ENCODE assay signal across 20 cellular contexts in genomic region chr5:52743012-52743411, GRCh38. TPM values are rescaled to one million over a fixed set of nuclear protein-coding genes. Genes with fewer than 3 reads are reported as not detected.
A peak's percentile ranks its signal among the peaks of the same experiment; 100 is the strongest.
DNase-seq lines count a peak whose midpoint lies in the region; ATAC-seq and TF ChIP-seq lines count a peak whose summit lies in the region.
"Had no signal": no experiment of that assay in that cellular context is flagged by ENCODE, and none has a peak within 500 bp of the region (broad histone marks: within the 10 kb centered on the region; RNA-seq: fewer than 3 reads in every experiment).

No MANE protein-coding gene starts in this region.

- no peaks in the 10 kb centered on the region for H3K27me3 Mint-ChIP-seq in CD4-positive, alpha-beta memory T cell
- no peaks in the 10 kb centered on the region for H3K27me3 Mint-ChIP-seq in activated naive CD8-positive, alpha-beta T cell treated with anti-CD3 and anti-CD28 coated beads for 36 hours

- peak in 1 of 5 donors; percentile 30 for DNase-seq in CD4-positive, alpha-beta memory T cell
- DNase-seq in ELR (ENCODE audit: low read depth) (peak; percentile 58), mucosa of descending colon (no peak), NOMO-1 treated with DMSO at 0.1 percent for 48 hours (lab: John Stamatoyannopoulos, UW; ENCODE audit: unreplicated experiment) (no peak), GM13977 (ENCODE audit: low spot score) (no peak), thyroid gland (no peak)
- DNase-seq in activated naive CD8-positive, alpha-beta T cell treated with anti-CD3 and anti-CD28 coated beads for 36 hours, result no peak
- DNase-seq: activated CD4-positive, alpha-beta T cell treated with anti-CD3 and anti-CD28 coated beads for 1 hour; C1 segment of cervical spinal cord; colonic mucosa; esophagus squamous epithelium; left cardiac atrium; natural killer cell; NCI-H2029; NCI-H69; retina; stimulated activated CD4-positive, alpha-beta T cell treated with anti-CD3 and anti-CD28 coated beads, Interleukin-2, amount 100 ng/mL, for 48 hours had no signal

- peak overlapping the region in 7 of 8 donors; percentile 12 to 75 (median 45) for H3K4me3 Mint-ChIP-seq in CD4-positive, alpha-beta memory T cell
- H3K4me3 Mint-ChIP-seq in activated naive CD8-positive, alpha-beta T cell treated with anti-CD3 and anti-CD28 coated beads for 36 hours, result peak overlapping the region; percentile 27
- H3K4me3 Mint-ChIP-seq: natural killer cell had no signal

- H3K4me1 ChIP-seq in CD4-positive, alpha-beta memory T cell (ENCODE audit: insufficient read depth, low read length), result peaks cover 54% of the 10 kb centered on the region
- no peaks in the 10 kb centered on the region for H3K4me1 ChIP-seq in mucosa of descending colon (ENCODE audit: low read depth)
- H3K4me1 ChIP-seq in thyroid gland, result peaks cover 0 to 3% of the 10 kb centered on the region in 2 donors
- H3K4me1 ChIP-seq: colonic mucosa had no signal

- in situ Hi-C loops in GM13977 (cut with MboI; ENCODE audit: low pct_unique_long_range_greater_than_20kb, low sequenced_read_pairs, unreplicated experiment), result no loop called here

- 65 to 70% methylated on average over 2 of the region's 2 CpGs for WGBS in thyroid gland, 2 donors

- H3K36me3 ChIP-seq in CD4-positive, alpha-beta memory T cell (ENCODE audit: insufficient read depth, low read length), result no peaks in the 10 kb centered on the region
- H3K36me3 ChIP-seq in mucosa of descending colon (ENCODE audit: low read depth), result no peaks in the 10 kb centered on the region
- no peaks in the 10 kb centered on the region for H3K36me3 ChIP-seq in thyroid gland
- H3K36me3 ChIP-seq: colonic mucosa, esophagus squamous epithelium had no signal

- H3K27ac ChIP-seq in CD4-positive, alpha-beta memory T cell (ENCODE audit: low read depth, low read length), result no peak overlapping the region
- H3K27ac ChIP-seq in thyroid gland, result no peak overlapping the region
- H3K27ac ChIP-seq: colonic mucosa, hepatocyte had no signal

- H3K27ac Mint-ChIP-seq in CD4-positive, alpha-beta memory T cell, result peak overlapping the region; percentile 45 to 97 (median 90)
- H3K27ac Mint-ChIP-seq in activated naive CD8-positive, alpha-beta T cell treated with anti-CD3 and anti-CD28 coated beads for 36 hours, result peak overlapping the region; percentile 61

- peaks cover 0 to 3% of the 10 kb centered on the region in 2 donors for H3K36me3 Mint-ChIP-seq in CD4-positive, alpha-beta memory T cell
- H3K36me3 Mint-ChIP-seq in activated naive CD8-positive, alpha-beta T cell treated with anti-CD3 and anti-CD28 coated beads for 36 hours, result peaks cover 5% of the 10 kb centered on the region
- H3K36me3 Mint-ChIP-seq: natural killer cell had no signal

- H3K4me1 Mint-ChIP-seq in CD4-positive, alpha-beta memory T cell, result peaks cover 46 to 70% (median 50%) of the 10 kb centered on the region in 4 donors
- H3K4me1 Mint-ChIP-seq in activated naive CD8-positive, alpha-beta T cell treated with anti-CD3 and anti-CD28 coated beads for 36 hours, result peaks cover 59% of the 10 kb centered on the region

- intact Hi-C loops in CD4-positive, alpha-beta memory T cell (cut with micrococcal nuclease), result loop anchor here (2.0 to 5.0 kb wide), 2 partner anchors 44 to 50 kb away; partner anchors contain the start of genes ITGA1 and PELO
- intact Hi-C loops in mucosa of descending colon (cut with DNase I, micrococcal nuclease) (no loop called here), thyroid gland (cut with DNase I) (no loop called here)

- no peak for TF ChIP-seq CTCF in mucosa of descending colon (IDR thresholded peaks at IDR 0.05)
- TF ChIP-seq CTCF in GM13977 (IDR thresholded peaks at IDR 0.05; ENCODE audit: extremely low read depth, insufficient read depth, missing control alignments), result no peak
- TF ChIP-seq CTCF in thyroid gland (IDR thresholded peaks at IDR 0.05), result no peak

- no peaks in the 10 kb centered on the region for H3K9me3 Mint-ChIP-seq in CD4-positive, alpha-beta memory T cell
- peaks cover 6% of the 10 kb centered on the region for H3K9me3 Mint-ChIP-seq in activated naive CD8-positive, alpha-beta T cell treated with anti-CD3 and anti-CD28 coated beads for 36 hours
- H3K9me3 Mint-ChIP-seq: natural killer cell had no signal

- no peak overlapping the region for H3K4me3 ChIP-seq in CD4-positive, alpha-beta memory T cell (ENCODE audit: low read length in 2 of 2)
- no peak overlapping the region for H3K4me3 ChIP-seq in mucosa of descending colon
- no peak overlapping the region for H3K4me3 ChIP-seq in thyroid gland (replicated peaks in 1 of 3)
- H3K4me3 ChIP-seq: colonic mucosa, esophagus squamous epithelium, GM12878, hepatocyte had no signal

- ATAC-seq in mucosa of descending colon, result peak; percentile 54
- ATAC-seq in GM18909 (IDR thresholded peaks at IDR 0.05; ENCODE audit: poor library complexity, unreplicated experiment), result no peak
- ATAC-seq: GM12878 had no signal

- POLR2A ChIA-PET in CD4-positive, alpha-beta memory T cell (lab: Charles Lee; ENCODE audit: partially characterized antibody), result interaction anchor here (0.8 to 2.3 kb wide), 6 partner anchors 9 to 57 kb away, joined by 3 to 20 read pairs (median 6); partner anchors contain the start of genes ITGA1 and PELO

- no peak for TF ChIP-seq POLR2A in thyroid gland (IDR thresholded peaks at IDR 0.05)

- no peaks in the 10 kb centered on the region for H3K9me3 ChIP-seq in CD4-positive, alpha-beta memory T cell (ENCODE audit: control insufficient read depth in 1 of 2, low read length in 2 of 2)
- no peaks in the 10 kb centered on the region for H3K9me3 ChIP-seq in mucosa of descending colon
- no peaks in the 10 kb centered on the region for H3K9me3 ChIP-seq in thyroid gland
- H3K9me3 ChIP-seq: colonic mucosa, esophagus squamous epithelium had no signal

- no peaks in the 10 kb centered on the region for H3K27me3 ChIP-seq in CD4-positive, alpha-beta memory T cell (ENCODE audit: insufficient read depth, low read length)
- H3K27me3 ChIP-seq in thyroid gland, result no peaks in the 10 kb centered on the region
- H3K27me3 ChIP-seq: colonic mucosa, esophagus squamous epithelium, hepatocyte had no signal

- CTCF ChIA-PET in CD4-positive, alpha-beta memory T cell (lab: Charles Lee; ENCODE audit: partially characterized antibody), result interaction anchor here (1.0 to 2.7 kb wide), 2 partner anchors 15 to 34 kb away, joined by 4 to 8 read pairs; no protein-coding TSS in a partner anchor

RNA-seq across cellular contexts. Expression of gene ITGA1, which starts 44.7 kb away (rescaled TPM):
- 1 to 10 TPM; 4.2 to 5.8 TPM for total RNA-seq in CD4-positive, alpha-beta memory T cell
- polyA plus RNA-seq in CD4-positive, alpha-beta memory T cell, result 1 to 10 TPM; 1.9 to 5.5 TPM
- total RNA-seq in activated naive CD8-positive, alpha-beta T cell treated with anti-CD3 and anti-CD28 coated beads for 36 hours, result 1 to 10 TPM; 6.9 to 9.9 TPM
- total RNA-seq in mucosa of descending colon (100 to 1,000 TPM in 1 of 3 donors, 10 to 100 TPM in 2; 18.7 to 207 (median 42.0) TPM), thyroid gland (10 to 100 TPM; 38.7 to 85.9 (median 52.6) TPM)

RNA-seq across cellular contexts. Expression of gene PELO, which starts 44.7 kb away (rescaled TPM):
- total RNA-seq in CD4-positive, alpha-beta memory T cell, result 10 to 100 TPM; 11.9 to 12.4 TPM
- 1 to 10 TPM; 5.7 to 8.3 TPM for polyA plus RNA-seq in CD4-positive, alpha-beta memory T cell
- 10 to 100 TPM; 24.8 TPM for total RNA-seq in activated naive CD8-positive, alpha-beta T cell treated with anti-CD3 and anti-CD28 coated beads for 36 hours
- 10 to 100 TPM; 14.9 to 59.4 (median 17.9) TPM for total RNA-seq in mucosa of descending colon
- 10 to 100 TPM; 20.0 to 37.0 (median 23.3) TPM for total RNA-seq in thyroid gland
